ENCODE assay signal across 30 cellular contexts in genomic region chr5:156707750-156708149, GRCh38.
"Had no signal": no experiment of that assay in that cellular context is flagged by ENCODE, and none has a peak within 500 bp of the region (broad histone marks: within the 10 kb centered on the region; RNA-seq: fewer than 3 reads in every experiment).

No MANE protein-coding gene starts in this region.

- DNase-seq: activated B cell treated with CpG ODN at 0.5 μM for 24 hours; activated CD4-positive, alpha-beta memory T cell treated with anti-CD3 and anti-CD28 coated beads, Interleukin-2, amount 10 ng/mL, durations not matched to agents 7 days and 5 days; activated CD4-positive, alpha-beta T cell treated with anti-CD3 and anti-CD28 coated beads for 4 hours; activated CD4-positive, alpha-beta T cell treated with anti-CD3 and anti-CD28 coated beads, Interleukin-2, amount 10 ng/mL, durations not matched to agents 7 days and 5 days; activated CD4-positive, alpha-beta T cell treated with anti-CD3 and anti-CD28 coated beads, Interleukin-2, amount 50 U/mL, for 48 hours; activated CD4-positive, CD25-positive, alpha-beta regulatory T cell treated with anti-CD3 and anti-CD28 coated beads, Interleukin-2, amount 50 U/mL, for 72 hours; activated CD8-positive, alpha-beta memory T cell treated with anti-CD3 and anti-CD28 coated beads for 24 hours; activated CD8-positive, alpha-beta memory T cell treated with anti-CD3 and anti-CD28 coated beads, Interleukin-2, amount 10 ng/mL, durations not matched to agents 7 days and 5 days; activated CD8-positive, alpha-beta memory T cell treated with anti-CD3 and anti-CD28 coated beads, Interleukin-2, amount 50 U/mL, for 48 hours; activated CD8-positive, alpha-beta T cell treated with anti-CD3 and anti-CD28 coated beads, Interleukin-2, amount 10 ng/mL, durations not matched to agents 7 days and 5 days; activated effector memory CD4-positive, alpha-beta T cell treated with Interleukin-2 at 50 U/mL for 16 hours; activated gamma-delta T cell; activated naive CD4-positive, alpha-beta T cell treated with anti-CD3 and anti-CD28 coated beads, Interleukin-2, amount 10 ng/mL, durations not matched to agents 7 days and 5 days; activated naive CD4-positive, alpha-beta T cell treated with Interleukin-2 at 50 U/mL for 16 hours; activated naive CD8-positive, alpha-beta T cell treated with anti-CD3 and anti-CD28 coated beads, Interleukin-2, amount 10 ng/mL, durations not matched to agents 7 days and 5 days; activated naive CD8-positive, alpha-beta T cell treated with anti-CD3 and anti-CD28 coated beads, Interleukin-2, amount 50 U/mL, for 24 hours; activated T-cell treated with anti-CD3 and anti-CD28 coated beads, Interleukin-2, amount 50 U/mL, for 24 hours; activated T-cell treated with anti-CD3 and anti-CD28 coated beads, Interleukin-2, amount 50 U/mL, for 48 hours; amygdala; anterior cingulate cortex; caudate nucleus; SW 1271; T-helper 1 cell; T-helper 2 cell; T-helper 9 cell had no signal

- H3K36me3 ChIP-seq: ascending aorta, cardiac muscle cell had no signal

- ATAC-seq: activated CD8-positive, alpha-beta memory T cell treated with anti-CD3 and anti-CD28 coated beads, Interleukin-2, amount 10 ng/mL, durations not matched to agents 7 days and 5 days; activated CD8-positive, alpha-beta T cell treated with anti-CD3 and anti-CD28 coated beads, Interleukin-2, amount 10 ng/mL, durations not matched to agents 7 days and 5 days; activated naive CD8-positive, alpha-beta T cell treated with anti-CD3 and anti-CD28 coated beads, Interleukin-2, amount 50 U/mL, for 24 hours had no signal

- FAIRE-seq: bronchial epithelial cell, TTC549 had no signal

- H3K9me3 ChIP-seq: ascending aorta had no signal

- H3K27me3 ChIP-seq: ascending aorta, cardiac muscle cell had no signal

- H3K4me3 ChIP-seq: ascending aorta, cardiac muscle cell had no signal

- H3K27ac ChIP-seq: ascending aorta, cardiac muscle cell, VCaP had no signal

- H3K4me1 ChIP-seq: ascending aorta had no signal
